In the genomic region with DNA sequence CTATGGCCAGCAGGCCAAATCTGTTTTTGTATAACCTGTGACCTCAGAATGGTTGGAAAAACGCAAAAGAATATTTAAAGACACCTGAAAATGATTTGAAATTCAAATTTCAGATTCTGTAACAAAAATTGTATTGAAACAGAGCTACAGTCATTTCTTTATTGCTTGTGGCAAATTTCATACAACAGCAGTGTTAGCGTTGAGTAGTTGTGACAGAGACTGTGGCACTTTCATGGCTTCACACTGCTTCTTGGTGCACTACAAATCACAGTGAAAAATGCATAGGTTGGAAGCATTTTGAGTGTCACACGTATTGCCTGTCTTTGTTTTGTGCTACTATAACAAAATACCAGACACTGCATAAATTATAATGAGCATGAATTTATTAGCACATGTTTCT, we compare ENCODE assay signal across 19 cellular contexts. TPM values are rescaled to one million over a fixed set of nuclear protein-coding genes. Genes with fewer than 3 reads are reported as not detected.
A peak's percentile ranks its signal among the peaks of the same experiment; 100 is the strongest.
DNase-seq lines count a peak whose midpoint lies in the region; ATAC-seq and TF ChIP-seq lines count a peak whose summit lies in the region.
"Had no signal": no experiment of that assay in that cellular context is flagged by ENCODE, and none has a peak within 500 bp of the region (broad histone marks: within the 10 kb centered on the region; RNA-seq: fewer than 3 reads in every experiment).

No MANE protein-coding gene starts in this region.

- no peak overlapping the region for H3K4me3 ChIP-seq in BE2C (ENCODE audit: low read depth, low read length)
- H3K4me3 ChIP-seq: BLaER1 treated with 17β-estradiol and CSF1 and Interleukin-3, amounts not matched to agents 10 nM and 100 nM; SJCRH30 had no signal

- ATAC-seq in GM18867 (IDR thresholded peaks at IDR 0.05; ENCODE audit: unreplicated experiment) (peak; percentile 59), HG02610 (IDR thresholded peaks at IDR 0.05; ENCODE audit: unreplicated experiment) (peak; percentile 54), HG03354 (IDR thresholded peaks at IDR 0.05; ENCODE audit: poor library complexity, severe bottlenecking, unreplicated experiment) (peak; percentile 42)
- ATAC-seq: T-cell had no signal

- no peaks in the 10 kb centered on the region for H3K4me1 ChIP-seq in BE2C
- H3K4me1 ChIP-seq: Caco-2, SJCRH30 had no signal

- TF ChIP-seq CTCF in BE2C (IDR thresholded peaks at IDR 0.05; ENCODE audit: low read depth, low read length), result no peak

- H3K9me3 ChIP-seq in BE2C, result no peaks in the 10 kb centered on the region
- H3K9me3 ChIP-seq: Caco-2 had no signal

- H3K36me3 ChIP-seq in BE2C, result no peaks in the 10 kb centered on the region
- H3K36me3 ChIP-seq: BLaER1 treated with 17β-estradiol and CSF1 and Interleukin-3, amounts not matched to agents 10 nM and 100 nM; SJCRH30 had no signal

- H3K27me3 ChIP-seq in BE2C, result peaks cover 5% of the 10 kb centered on the region; the same call in 1 of the 2 replicates
- H3K27me3 ChIP-seq: BLaER1 treated with 17β-estradiol and CSF1 and Interleukin-3, amounts not matched to agents 10 nM and 100 nM; SJCRH30 had no signal

- DNase-seq in BE2C (no peak), OCI-M1 (lab: John Stamatoyannopoulos, UW) (no peak), activated T-cell treated with anti-CD3 and anti-CD28 coated beads for 4 hours (no peak)
- DNase-seq in activated T-cell treated with anti-CD3 and anti-CD28 coated beads, Interleukin-2, amount 50 U/mL, for 1 hour, result no peak
- DNase-seq: Caco-2; CD4-positive, alpha-beta memory T cell; MV-4-11; NCI-H1694; NCI-H2081; NCI-H2171; NCI-H345; NCI-H524; NCI-H774; SJCRH30; T-cell had no signal

RNA-seq across cellular contexts. Expression of a gene that starts 12.2 kb away (rescaled TPM):
- polyA plus RNA-seq in BE2C (2012; ENCODE audit: insufficient read depth, insufficient read length, low read depth), result 1.4 TPM
